Comparison of ENCODE assay signal across 11 cellular contexts in the genomic region with DNA sequence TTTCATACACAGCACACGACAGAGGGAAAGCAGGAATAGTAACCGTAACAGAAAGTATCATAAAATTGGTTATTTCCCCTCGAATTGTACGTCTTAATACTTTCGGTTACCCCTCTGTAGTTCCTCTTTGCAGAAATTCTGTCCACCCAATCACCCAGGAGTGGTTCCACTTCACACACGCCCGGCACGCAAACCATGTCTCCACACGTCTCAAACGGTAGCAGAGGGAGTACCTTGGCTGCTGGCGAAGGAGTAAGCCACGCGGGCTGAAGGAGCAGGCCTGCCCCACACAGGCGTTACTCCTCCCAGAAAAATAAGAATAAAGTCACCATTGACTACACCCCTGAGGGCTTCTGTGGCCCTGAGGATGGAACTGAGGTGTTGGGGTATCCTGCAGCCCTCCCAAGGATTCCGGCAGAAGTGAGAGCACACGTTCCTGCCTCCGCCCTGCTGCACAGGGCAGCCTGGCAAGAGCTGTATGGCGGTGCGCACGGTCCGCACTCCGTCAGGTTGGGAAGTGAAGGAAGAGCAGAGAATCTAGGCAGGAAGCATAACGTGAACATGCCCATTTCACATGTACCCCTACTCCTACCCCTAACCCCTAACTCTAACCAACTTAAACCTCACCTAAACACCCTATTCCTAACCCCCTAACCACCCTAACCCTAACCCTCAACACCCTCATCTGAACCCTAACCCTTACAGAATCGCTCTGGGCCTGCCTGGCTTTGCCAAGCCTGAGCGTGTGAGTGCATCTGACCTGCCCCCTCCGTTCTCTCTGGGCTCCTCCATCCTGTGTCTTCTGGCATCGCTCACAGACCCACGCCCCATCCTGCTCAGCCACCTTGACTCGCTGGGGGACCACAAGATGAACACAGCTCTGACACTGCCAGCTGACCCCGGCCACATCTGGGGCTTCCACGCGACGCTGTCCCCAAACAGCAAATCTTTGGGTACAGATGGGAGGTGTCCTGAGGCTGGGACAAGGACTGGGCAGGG. TPM values are rescaled to one million over a fixed set of nuclear protein-coding genes. Genes with fewer than 3 reads are reported as not detected.
DNase-seq lines count a peak whose midpoint lies in the region; ATAC-seq and TF ChIP-seq lines count a peak whose summit lies in the region.
"Had no signal": no experiment of that assay in that cellular context is flagged by ENCODE, and none has a peak within 500 bp of the region (broad histone marks: within the 10 kb centered on the region; RNA-seq: fewer than 3 reads in every experiment).

No MANE protein-coding gene starts in this region.

- no peaks in the 10 kb centered on the region for H3K79me2 ChIP-seq in OCI-LY3 (ENCODE audit: low read length)

- TF ChIP-seq POLR2A in right lobe of liver (IDR thresholded peaks at IDR 0.05) = no peak

- H3K27ac ChIP-seq in CD4-positive, alpha-beta memory T cell (ENCODE audit: low read depth, low read length) = no peak overlapping the region
- H3K27ac ChIP-seq in OCI-LY3 (ENCODE audit: low read length) (peak overlapping the region; percentile 77), right lobe of liver (no peak overlapping the region)
- H3K27ac ChIP-seq: left ventricle myocardium inferior had no signal

- no peaks in the 10 kb centered on the region for H3K27me3 Mint-ChIP-seq in CD4-positive, alpha-beta memory T cell
- H3K27me3 Mint-ChIP-seq in activated T-helper 2 cell treated with anti-CD3 and anti-CD28 coated beads, Interferon-gamma antibody, Interleukin-2, Interleukin-4, amounts not matched to agents 10 μg/mL and 5 μg/mL and 100 μg/mL, durations not matched to agents 14 hours and 24 hours and 36 hours (ENCODE audit: low read depth) = peaks cover 3% of the 10 kb centered on the region

- H3K9me3 ChIP-seq in CD4-positive, alpha-beta memory T cell (ENCODE audit: control insufficient read depth in 1 of 2, low read length in 2 of 2) = no peaks in the 10 kb centered on the region
- no peaks in the 10 kb centered on the region for H3K9me3 ChIP-seq in OCI-LY3 (ENCODE audit: insufficient read depth, low read length)
- H3K9me3 ChIP-seq in right lobe of liver = no peaks in the 10 kb centered on the region
- H3K9me3 ChIP-seq: left ventricle myocardium inferior had no signal

- no peaks in the 10 kb centered on the region for H3K9me3 Mint-ChIP-seq in CD4-positive, alpha-beta memory T cell
- H3K9me3 Mint-ChIP-seq in activated T-helper 2 cell treated with anti-CD3 and anti-CD28 coated beads, Interferon-gamma antibody, Interleukin-2, Interleukin-4, amounts not matched to agents 10 μg/mL and 5 μg/mL and 100 μg/mL, durations not matched to agents 14 hours and 24 hours and 36 hours = no peaks in the 10 kb centered on the region

- WGBS in right lobe of liver (ENCODE audit: insufficient coverage, low coverage, low lambda C conversion rate, missing lambda C conversion rate) = 78% methylated on average over 27 of the region's 33 CpGs

- CTCF ChIA-PET in CD4-positive, alpha-beta memory T cell (lab: Charles Lee; ENCODE audit: partially characterized antibody) = interaction anchor here (11.9 kb wide), 1 partner anchor 67 kb away, joined by 359 read pairs; no protein-coding TSS in a partner anchor

- no peak overlapping the region for H3K4me3 Mint-ChIP-seq in CD4-positive, alpha-beta memory T cell
- H3K4me3 Mint-ChIP-seq in activated T-helper 2 cell treated with anti-CD3 and anti-CD28 coated beads, Interferon-gamma antibody, Interleukin-2, Interleukin-4, amounts not matched to agents 10 μg/mL and 5 μg/mL and 100 μg/mL, durations not matched to agents 14 hours and 24 hours and 36 hours (ENCODE audit: low read depth) = no peak overlapping the region

- peaks cover 3 to 5% of the 10 kb centered on the region in 2 donors for H3K36me3 Mint-ChIP-seq in CD4-positive, alpha-beta memory T cell
- no peaks in the 10 kb centered on the region for H3K36me3 Mint-ChIP-seq in activated T-helper 2 cell treated with anti-CD3 and anti-CD28 coated beads, Interferon-gamma antibody, Interleukin-2, Interleukin-4, amounts not matched to agents 10 μg/mL and 5 μg/mL and 100 μg/mL, durations not matched to agents 14 hours and 24 hours and 36 hours (ENCODE audit: low read depth)

- ATAC-seq in GM19372 (IDR thresholded peaks at IDR 0.05; ENCODE audit: low read depth, unreplicated experiment) (peak; percentile 63), HG02973 (IDR thresholded peaks at IDR 0.05; ENCODE audit: unreplicated experiment) (peak; percentile 48), right lobe of liver (no peak)

- H4K20me1 ChIP-seq in OCI-LY3 (ENCODE audit: insufficient read depth, low read length) = no peaks in the 10 kb centered on the region

- no peaks in the 10 kb centered on the region for H3K36me3 ChIP-seq in CD4-positive, alpha-beta memory T cell (ENCODE audit: insufficient read depth, low read length)
- no peaks in the 10 kb centered on the region for H3K36me3 ChIP-seq in OCI-LY3 (replicated peaks; ENCODE audit: low read depth, low read length)
- no peaks in the 10 kb centered on the region for H3K36me3 ChIP-seq in right lobe of liver

- H3K9ac ChIP-seq in OCI-LY3 (ENCODE audit: low read length) = no peak overlapping the region; the same call in 1 of the 2 replicates

- no peak overlapping the region for H2AFZ ChIP-seq in OCI-LY3 (ENCODE audit: low read depth, low read length)

- H3K4me2 ChIP-seq in OCI-LY3 (ENCODE audit: low read length) = peak overlapping the region; percentile 81

- H3K4me3 ChIP-seq in CD4-positive, alpha-beta memory T cell (ENCODE audit: low read length in 2 of 2) = no peak overlapping the region
- H3K4me3 ChIP-seq in OCI-LY3 (ENCODE audit: low read length) (peak overlapping the region; percentile 51; the same call in 1 of the 2 replicates), right lobe of liver (no peak overlapping the region)
- H3K4me3 ChIP-seq: left ventricle myocardium inferior had no signal

- POLR2A ChIA-PET in CD4-positive, alpha-beta memory T cell (lab: Charles Lee; ENCODE audit: partially characterized antibody) = no interaction called here

- no peak for DNase-seq in CD4-positive, alpha-beta memory T cell
- no peak for DNase-seq in activated T-helper 2 cell treated with anti-CD3 and anti-CD28 coated beads, Interferon-gamma antibody, Interleukin-2, Interleukin-4, amounts not matched to agents 10 μg/mL and 5 μg/mL and 100 μg/mL, durations not matched to agents 14 hours and 24 hours and 36 hours (ENCODE audit: low spot score)
- DNase-seq in HUDEP-2 (lab: John Stamatoyannopoulos, UW; ENCODE audit: unreplicated experiment in 76 of 76) = no peak
- DNase-seq in activated CD4-positive, alpha-beta T cell treated with anti-CD3 and anti-CD28 coated beads for 1 hour = no peak
- no peak for DNase-seq in right lobe of liver
- DNase-seq: left ventricle myocardium inferior, NCI-H1105 treated with DMSO at 0.1 percent for 48 hours had no signal

- intact Hi-C loops in CD4-positive, alpha-beta memory T cell (cut with micrococcal nuclease) = no loop called here
- intact Hi-C loops in activated T-helper 2 cell treated with anti-CD3 and anti-CD28 coated beads, Interferon-gamma antibody, Interleukin-2, Interleukin-4, amounts not matched to agents 10 μg/mL and 5 μg/mL and 100 μg/mL, durations not matched to agents 14 hours and 24 hours and 36 hours (cut with micrococcal nuclease) = no loop called here
- intact Hi-C loops in right lobe of liver (cut with DNase I) = loop anchor here (5.0 kb wide), 1 partner anchor 65 kb away; no protein-coding TSS in a partner anchor

- TF ChIP-seq CTCF in OCI-LY3 (IDR thresholded peaks at IDR 0.05; ENCODE audit: low read depth, low read length) (no peak), right lobe of liver (IDR thresholded peaks at IDR 0.05) (no peak)

- no peaks in the 10 kb centered on the region for H3K27me3 ChIP-seq in CD4-positive, alpha-beta memory T cell (ENCODE audit: insufficient read depth, low read length)
- H3K27me3 ChIP-seq in OCI-LY3 (ENCODE audit: low read depth, low read length) (no peaks in the 10 kb centered on the region), right lobe of liver (no peaks in the 10 kb centered on the region)

- H3K4me1 Mint-ChIP-seq in CD4-positive, alpha-beta memory T cell = peaks cover 12 to 39% (median 18%) of the 10 kb centered on the region in 4 donors
- peaks cover 7% of the 10 kb centered on the region for H3K4me1 Mint-ChIP-seq in activated T-helper 2 cell treated with anti-CD3 and anti-CD28 coated beads, Interferon-gamma antibody, Interleukin-2, Interleukin-4, amounts not matched to agents 10 μg/mL and 5 μg/mL and 100 μg/mL, durations not matched to agents 14 hours and 24 hours and 36 hours (ENCODE audit: low read depth)

- peaks cover 21% of the 10 kb centered on the region for H3K4me1 ChIP-seq in CD4-positive, alpha-beta memory T cell (ENCODE audit: insufficient read depth, low read length)
- H3K4me1 ChIP-seq in OCI-LY3 (ENCODE audit: low read length) (peaks cover 24% of the 10 kb centered on the region), right lobe of liver (peaks cover 0 to 17% (median 5%) of the 10 kb centered on the region in 4 donors)

- H3K27ac Mint-ChIP-seq in CD4-positive, alpha-beta memory T cell = peak overlapping the region in 4 of 7 donors; percentile 28 to 62 (median 38)
- no peak overlapping the region for H3K27ac Mint-ChIP-seq in activated T-helper 2 cell treated with anti-CD3 and anti-CD28 coated beads, Interferon-gamma antibody, Interleukin-2, Interleukin-4, amounts not matched to agents 10 μg/mL and 5 μg/mL and 100 μg/mL, durations not matched to agents 14 hours and 24 hours and 36 hours

RNA-seq across cellular contexts. Expression of a gene that starts 18.2 kb away (rescaled TPM):
- 10 to 100 TPM in 1 of 2 experiments, 1 to 10 TPM in 1; 8.8 to 10.1 TPM for total RNA-seq in CD4-positive, alpha-beta memory T cell
- 10 to 100 TPM; 10.0 to 22.2 TPM for polyA plus RNA-seq in CD4-positive, alpha-beta memory T cell
- 5.6 and 6.7 TPM in 2 replicates for total RNA-seq in activated T-helper 2 cell treated with anti-CD3 and anti-CD28 coated beads, Interferon-gamma antibody, Interleukin-2, Interleukin-4, amounts not matched to agents 10 μg/mL and 5 μg/mL and 100 μg/mL, durations not matched to agents 14 hours and 24 hours and 36 hours
- total RNA-seq in right lobe of liver = 10 to 100 TPM; 13.3 to 45.3 (median 22.8) TPM

RNA-seq across cellular contexts. Expression of a gene that starts 25.3 kb away (rescaled TPM):
- total RNA-seq in CD4-positive, alpha-beta memory T cell = not detected
- not detected for polyA plus RNA-seq in CD4-positive, alpha-beta memory T cell
- 0.37 and 0.46 TPM in 2 replicates for total RNA-seq in activated T-helper 2 cell treated with anti-CD3 and anti-CD28 coated beads, Interferon-gamma antibody, Interleukin-2, Interleukin-4, amounts not matched to agents 10 μg/mL and 5 μg/mL and 100 μg/mL, durations not matched to agents 14 hours and 24 hours and 36 hours
- total RNA-seq in right lobe of liver = 10 to 100 TPM in 4 of 6 experiments, 1 to 10 TPM in 2; 7.0 to 26.4 (median 11.9) TPM
- total RNA-seq: T-helper 1 cell treated with Interleukin-12 subunit alpha and Interleukin-12 subunit beta and Interleukin-4 antibody, amounts not matched to agents 30 ng/mL and 1 ng/mL, for 36 hours had no signal

Comparison
In these comparisons a context has a peak if more than half of its experiments do, and no peak if none do; other contexts are left out.
1. ATAC-seq: peak in GM19372 (single experiment) and HG02973 (single experiment); none in right lobe of liver (0 of 4).
2. intact Hi-C loops: an anchor here in right lobe of liver (5.0 kb wide); none called in CD4-positive, alpha-beta memory T cell and activated T-helper 2 cell treated with anti-CD3 and anti-CD28 coated beads, Interferon-gamma antibody, Interleukin-2, Interleukin-4, amounts not matched to agents 10 μg/mL and 5 μg/mL and 100 μg/mL, durations not matched to agents 14 hours and 24 hours and 36 hours.